8 cellular contexts compared by ENCODE assay signal in the genomic region with DNA sequence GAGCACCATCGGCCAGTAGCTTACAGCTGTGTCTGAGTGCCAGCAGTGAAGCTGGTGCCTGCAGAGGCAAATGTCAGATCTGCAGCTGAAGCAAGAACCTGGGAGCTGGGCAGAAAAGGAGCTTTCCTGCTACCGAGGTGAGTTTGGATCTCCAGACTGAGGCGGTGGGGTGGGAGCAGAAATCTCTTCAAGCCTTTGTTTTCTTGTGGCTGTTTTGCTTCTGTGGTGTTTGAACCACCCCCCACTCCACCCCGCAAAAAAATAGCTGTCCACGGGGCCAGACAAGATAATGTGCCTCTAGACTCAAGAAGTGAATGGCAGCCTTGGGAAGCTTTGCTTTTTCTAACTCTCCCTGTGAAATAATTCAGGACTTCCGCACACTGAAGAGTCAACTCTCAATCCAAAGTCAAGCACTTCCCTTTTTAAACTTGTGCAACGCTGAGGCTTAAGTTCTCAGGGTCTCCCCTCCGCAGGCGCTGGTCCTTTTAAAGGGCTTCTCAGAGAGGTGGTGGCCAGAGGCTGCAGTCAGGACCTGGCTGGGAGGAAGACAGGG.
DNase-seq lines count a peak whose midpoint lies in the region; ATAC-seq and TF ChIP-seq lines count a peak whose summit lies in the region.

No MANE protein-coding gene starts in this region.

- H3K27ac ChIP-seq in H9 (ENCODE audit: insufficient read length, low read depth, low read length) (no peak overlapping the region), Panc1 (ENCODE audit: low read length) (no peak overlapping the region), esophagus squamous epithelium (no peak overlapping the region)

- no peak overlapping the region for H3K18ac ChIP-seq in H9 (ENCODE audit: insufficient read length, low read depth, low read length)

- no peak overlapping the region for H3K4ac ChIP-seq in H9 (ENCODE audit: low read depth, low read length)

- H3K4me2 ChIP-seq in H9 (ENCODE audit: insufficient read depth, insufficient read length, low read length) = peak overlapping the region; percentile 70
- H3K4me2 ChIP-seq in skeletal muscle satellite cell (ENCODE audit: low read length) = peak overlapping the region; percentile 66

- H3K4me1 ChIP-seq in H9 (ENCODE audit: insufficient read depth, low read length) (no peaks in the 10 kb centered on the region), Panc1 (ENCODE audit: control insufficient read depth, insufficient read depth, low read length) (peaks cover 16% of the 10 kb centered on the region), esophagus squamous epithelium (peaks cover 8 to 27% (median 10%) of the 10 kb centered on the region in 3 donors), skeletal muscle satellite cell (ENCODE audit: control insufficient read depth, insufficient read depth, low read length) (no peaks in the 10 kb centered on the region)

- TF ChIP-seq CTCF in H9 (conservative IDR thresholded peaks at IDR 0.05) (no peak), Panc1 (IDR thresholded peaks at IDR 0.05) (no peak), esophagus squamous epithelium (IDR thresholded peaks at IDR 0.05) (no peak)

- no peak overlapping the region for H4K5ac ChIP-seq in H9 (ENCODE audit: insufficient read length, low read depth, low read length)

- H2BK12ac ChIP-seq in H9 (ENCODE audit: insufficient read length, low read depth, low read length) = no peak overlapping the region

- no peak overlapping the region for H3K27ac Mint-ChIP-seq in H9

- intact Hi-C loops in Panc1 (cut with micrococcal nuclease; ENCODE audit: unreplicated experiment) (loop anchor here (5.0 kb wide), 1 partner anchor 94 kb away; no protein-coding TSS in a partner anchor), esophagus squamous epithelium (cut with DNase I) (no loop called here)

- peak overlapping the region; percentile 85 to 91 for H3K4me3 Mint-ChIP-seq in H9

- H4K20me1 ChIP-seq in H9 (ENCODE audit: control insufficient read depth, insufficient read depth, insufficient read length) = no peaks in the 10 kb centered on the region

- H3T11ph ChIP-seq in H9 (ENCODE audit: low read length) = no peak overlapping the region

- no peak overlapping the region for H2BK5ac ChIP-seq in H9 (ENCODE audit: insufficient read length, low read length)

- BruUV-seq in Panc1 (replicated peaks; lab: Mats Ljungman, UMichigan) = no TSS peak

- no peak overlapping the region for H2BK15ac ChIP-seq in H9 (ENCODE audit: low read depth, low read length)

- POLR2A ChIA-PET in Panc1 (lab: Charles Lee) = no interaction called here

- no peaks in the 10 kb centered on the region for H3K36me3 ChIP-seq in Panc1 (ENCODE audit: control insufficient read depth, insufficient read depth, low read length)
- no peaks in the 10 kb centered on the region for H3K36me3 ChIP-seq in esophagus squamous epithelium
- no peaks in the 10 kb centered on the region for H3K36me3 ChIP-seq in skeletal muscle satellite cell (ENCODE audit: insufficient read depth, low read length)

- in situ Hi-C loops in Panc1 (cut with HindIII; ENCODE audit: low pct_unique_long_range_greater_than_20kb, low sequenced_read_pairs) = no loop called here

- no peaks in the 10 kb centered on the region for H3K79me2 ChIP-seq in H9 (ENCODE audit: insufficient read depth, low read length)

- H2AK5ac ChIP-seq in H9 (ENCODE audit: insufficient read length, low read length) = no peak overlapping the region

- no peak overlapping the region for H2AFZ ChIP-seq in H9 (ENCODE audit: low read length)

- DNase-seq in H9 (peak; percentile 23), Panc1 (ENCODE audit: low read depth, low spot score) (no peak), esophagus squamous epithelium (lab: John Stamatoyannopoulos, UW) (no peak), DMS114 treated with DMSO at 0.1 percent for 48 hours (lab: John Stamatoyannopoulos, UW; ENCODE audit: unreplicated experiment) (no peak), cortex of kidney (lab: John Stamatoyannopoulos, UW) (no peak), anterior cingulate cortex (lab: John Stamatoyannopoulos, UW) (no peak)

- no peak overlapping the region for H2BK20ac ChIP-seq in H9 (ENCODE audit: low read depth, low read length, poor library complexity, severe bottlenecking)

- H3K9ac ChIP-seq in H9 (ENCODE audit: extremely low read depth, insufficient read length, low read length) (no peak overlapping the region), skeletal muscle satellite cell (ENCODE audit: low read depth, low read length) (no peak overlapping the region)

- H3K23ac ChIP-seq in H9 (ENCODE audit: insufficient read length, low read depth, low read length) = no peak overlapping the region

- H3K4me3 ChIP-seq in Panc1 (ENCODE audit: low read depth in 2 of 2, low read length in 2 of 2) = peak overlapping the region; percentile 20 to 32
- peak overlapping the region; percentile 28 to 64 (median 48) for H3K4me3 ChIP-seq in esophagus squamous epithelium
- peak overlapping the region; percentile 24 for H3K4me3 ChIP-seq in skeletal muscle satellite cell (ENCODE audit: low read length)

- peaks cover 3 to 13% (median 9%) of the 10 kb centered on the region in 3 experiments; a peak in 5 of 7 replicates for H3K36me3 Mint-ChIP-seq in H9 (ENCODE audit: insufficient read depth in 1 of 3, low read depth in 3 of 3)

- ATAC-seq in Panc1 (peak; percentile 35; the same call in 1 of the 2 replicates), HG02798 (IDR thresholded peaks at IDR 0.05; ENCODE audit: poor library complexity, unreplicated experiment) (no peak)

- peaks cover 12% of the 10 kb centered on the region for H3K23me2 ChIP-seq in H9 (ENCODE audit: insufficient read length, low read depth, low read length, poor library complexity, severe bottlenecking)

- no peak overlapping the region for H3K56ac ChIP-seq in H9 (ENCODE audit: insufficient read length, low read depth, low read length)

- no peak overlapping the region for H2BK120ac ChIP-seq in H9 (ENCODE audit: low read depth, low read length, poor library complexity, severe bottlenecking)

- H3K9me3 ChIP-seq in H9 (ENCODE audit: control insufficient read depth, low read depth, low read length) (no peaks in the 10 kb centered on the region), Panc1 (ENCODE audit: control insufficient read depth, insufficient read depth, low read depth, low read length) (no peaks in the 10 kb centered on the region), esophagus squamous epithelium (no peaks in the 10 kb centered on the region), skeletal muscle satellite cell (replicated peaks; ENCODE audit: low read length) (no peaks in the 10 kb centered on the region)

- peaks cover 12 to 17% of the 10 kb centered on the region in 2 experiments for H3K9me3 Mint-ChIP-seq in H9

- H4K91ac ChIP-seq in H9 (ENCODE audit: insufficient read length, low read depth, low read length) = no peak overlapping the region

- WGBS in H9 (ENCODE audit: extremely low coverage, insufficient read length, low lambda C conversion rate) = no CpG with 5 or more reads among the region's 9 CpGs
- WGBS in esophagus squamous epithelium, 2 donors = 6 to 20% methylated on average over 1 to 4 of the region's 9 CpGs

- no peaks in the 10 kb centered on the region for H3K79me1 ChIP-seq in H9 (ENCODE audit: insufficient read depth, low read depth, low read length, poor library complexity, severe bottlenecking)

- no peaks in the 10 kb centered on the region for H3K27me3 ChIP-seq in H9 (ENCODE audit: insufficient read depth, low read length)
- H3K27me3 ChIP-seq in Panc1 (ENCODE audit: control insufficient read depth, insufficient read depth, low read length) = no peaks in the 10 kb centered on the region
- H3K27me3 ChIP-seq in esophagus squamous epithelium = peaks cover 0 to 69% (median 0%) of the 10 kb centered on the region in 4 donors
- H3K27me3 ChIP-seq in skeletal muscle satellite cell (ENCODE audit: control insufficient read depth, insufficient read depth, low read length) = peaks cover 44% of the 10 kb centered on the region

- no peak for TF ChIP-seq POLR2A in esophagus squamous epithelium (IDR thresholded peaks at IDR 0.05)

- H3K4me1 Mint-ChIP-seq in H9 = peaks cover 8 to 13% of the 10 kb centered on the region in 2 experiments

- H3K27me3 Mint-ChIP-seq in H9 (ENCODE audit: low read depth) = peaks cover 20% of the 10 kb centered on the region

- H4K8ac ChIP-seq in H9 (replicated peaks; ENCODE audit: insufficient read length, low read depth, low read length) = no peak overlapping the region

- CTCF ChIA-PET in Panc1 (lab: Charles Lee) = interaction anchor here (1.2 to 2.0 kb wide), 2 partner anchors 26 to 96 kb away, joined by 3 to 9 read pairs; no protein-coding TSS in a partner anchor

- no peak overlapping the region for H3K14ac ChIP-seq in H9 (ENCODE audit: insufficient read depth, low read length)
